ENCODE assay signal across 1 cellular context in genomic region chr5:114055318-114055788, GRCh38.
A peak's percentile ranks its signal among the peaks of the same experiment; 100 is the strongest.
TF ChIP-seq lines count a peak whose summit lies in the region.

No MANE protein-coding gene starts in this region.

TF ChIP-seq in WTC11, 78 proteins besides CTCF, POLR2A, EP300 and RAD21 (continued from another document):
- TF ChIP-seq, protein P1, sequence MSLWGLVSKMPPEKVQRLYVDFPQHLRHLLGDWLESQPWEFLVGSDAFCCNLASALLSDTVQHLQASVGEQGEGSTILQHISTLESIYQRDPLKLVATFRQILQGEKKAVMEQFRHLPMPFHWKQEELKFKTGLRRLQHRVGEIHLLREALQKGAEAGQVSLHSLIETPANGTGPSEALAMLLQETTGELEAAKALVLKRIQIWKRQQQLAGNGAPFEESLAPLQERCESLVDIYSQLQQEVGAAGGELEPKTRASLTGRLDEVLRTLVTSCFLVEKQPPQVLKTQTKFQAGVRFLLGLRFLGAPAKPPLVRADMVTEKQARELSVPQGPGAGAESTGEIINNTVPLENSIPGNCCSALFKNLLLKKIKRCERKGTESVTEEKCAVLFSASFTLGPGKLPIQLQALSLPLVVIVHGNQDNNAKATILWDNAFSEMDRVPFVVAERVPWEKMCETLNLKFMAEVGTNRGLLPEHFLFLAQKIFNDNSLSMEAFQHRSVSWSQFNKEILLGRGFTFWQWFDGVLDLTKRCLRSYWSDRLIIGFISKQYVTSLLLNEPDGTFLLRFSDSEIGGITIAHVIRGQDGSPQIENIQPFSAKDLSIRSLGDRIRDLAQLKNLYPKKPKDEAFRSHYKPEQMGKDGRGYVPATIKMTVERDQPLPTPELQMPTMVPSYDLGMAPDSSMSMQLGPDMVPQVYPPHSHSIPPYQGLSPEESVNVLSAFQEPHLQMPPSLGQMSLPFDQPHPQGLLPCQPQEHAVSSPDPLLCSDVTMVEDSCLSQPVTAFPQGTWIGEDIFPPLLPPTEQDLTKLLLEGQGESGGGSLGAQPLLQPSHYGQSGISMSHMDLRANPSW (CRISPR knock-in tag; conservative IDR thresholded peaks at IDR 0.05; ENCODE audit: low read depth): no peak
- TF ChIP-seq ZNF425 (CRISPR knock-in tag; conservative IDR thresholded peaks at IDR 0.05): no peak
- TF ChIP-seq USF2 (CRISPR knock-in tag; IDR thresholded peaks at IDR 0.05): peak; percentile 17; the same call in 1 of the 2 replicates
- TF ChIP-seq, protein P2, sequence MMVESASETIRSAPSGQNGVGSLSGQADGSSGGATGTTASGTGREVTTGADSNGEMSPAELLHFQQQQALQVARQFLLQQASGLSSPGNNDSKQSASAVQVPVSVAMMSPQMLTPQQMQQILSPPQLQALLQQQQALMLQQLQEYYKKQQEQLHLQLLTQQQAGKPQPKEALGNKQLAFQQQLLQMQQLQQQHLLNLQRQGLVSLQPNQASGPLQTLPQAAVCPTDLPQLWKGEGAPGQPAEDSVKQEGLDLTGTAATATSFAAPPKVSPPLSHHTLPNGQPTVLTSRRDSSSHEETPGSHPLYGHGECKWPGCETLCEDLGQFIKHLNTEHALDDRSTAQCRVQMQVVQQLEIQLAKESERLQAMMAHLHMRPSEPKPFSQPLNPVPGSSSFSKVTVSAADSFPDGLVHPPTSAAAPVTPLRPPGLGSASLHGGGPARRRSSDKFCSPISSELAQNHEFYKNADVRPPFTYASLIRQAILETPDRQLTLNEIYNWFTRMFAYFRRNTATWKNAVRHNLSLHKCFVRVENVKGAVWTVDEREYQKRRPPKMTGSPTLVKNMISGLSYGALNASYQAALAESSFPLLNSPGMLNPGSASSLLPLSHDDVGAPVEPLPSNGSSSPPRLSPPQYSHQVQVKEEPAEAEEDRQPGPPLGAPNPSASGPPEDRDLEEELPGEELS (CRISPR knock-in tag; IDR thresholded peaks at IDR 0.05): peak; percentile 83
- TF ChIP-seq, protein P3, sequence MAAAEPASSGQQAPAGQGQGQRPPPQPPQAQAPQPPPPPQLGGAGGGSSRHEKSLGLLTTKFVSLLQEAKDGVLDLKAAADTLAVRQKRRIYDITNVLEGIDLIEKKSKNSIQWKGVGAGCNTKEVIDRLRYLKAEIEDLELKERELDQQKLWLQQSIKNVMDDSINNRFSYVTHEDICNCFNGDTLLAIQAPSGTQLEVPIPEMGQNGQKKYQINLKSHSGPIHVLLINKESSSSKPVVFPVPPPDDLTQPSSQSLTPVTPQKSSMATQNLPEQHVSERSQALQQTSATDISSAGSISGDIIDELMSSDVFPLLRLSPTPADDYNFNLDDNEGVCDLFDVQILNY (CRISPR knock-in tag; IDR thresholded peaks at IDR 0.05): peak; percentile 69; the same call in 1 of the 2 replicates
- peak; percentile 62; the same call in 1 of the 2 replicates for TF ChIP-seq ZNF281 (CRISPR knock-in tag; IDR thresholded peaks at IDR 0.05)
- 0 out of 2 replicates have a peak, but pooled peaks have one; percentile 54 for TF ChIP-seq CBFB (CRISPR knock-in tag; IDR thresholded peaks at IDR 0.05; ENCODE audit: low read depth)
- peak; percentile 59; the same call in 1 of the 2 replicates for TF ChIP-seq ZBTB43 (CRISPR knock-in tag; IDR thresholded peaks at IDR 0.05)
